ENCODE assay signal across 1 cellular context in the genomic region with DNA sequence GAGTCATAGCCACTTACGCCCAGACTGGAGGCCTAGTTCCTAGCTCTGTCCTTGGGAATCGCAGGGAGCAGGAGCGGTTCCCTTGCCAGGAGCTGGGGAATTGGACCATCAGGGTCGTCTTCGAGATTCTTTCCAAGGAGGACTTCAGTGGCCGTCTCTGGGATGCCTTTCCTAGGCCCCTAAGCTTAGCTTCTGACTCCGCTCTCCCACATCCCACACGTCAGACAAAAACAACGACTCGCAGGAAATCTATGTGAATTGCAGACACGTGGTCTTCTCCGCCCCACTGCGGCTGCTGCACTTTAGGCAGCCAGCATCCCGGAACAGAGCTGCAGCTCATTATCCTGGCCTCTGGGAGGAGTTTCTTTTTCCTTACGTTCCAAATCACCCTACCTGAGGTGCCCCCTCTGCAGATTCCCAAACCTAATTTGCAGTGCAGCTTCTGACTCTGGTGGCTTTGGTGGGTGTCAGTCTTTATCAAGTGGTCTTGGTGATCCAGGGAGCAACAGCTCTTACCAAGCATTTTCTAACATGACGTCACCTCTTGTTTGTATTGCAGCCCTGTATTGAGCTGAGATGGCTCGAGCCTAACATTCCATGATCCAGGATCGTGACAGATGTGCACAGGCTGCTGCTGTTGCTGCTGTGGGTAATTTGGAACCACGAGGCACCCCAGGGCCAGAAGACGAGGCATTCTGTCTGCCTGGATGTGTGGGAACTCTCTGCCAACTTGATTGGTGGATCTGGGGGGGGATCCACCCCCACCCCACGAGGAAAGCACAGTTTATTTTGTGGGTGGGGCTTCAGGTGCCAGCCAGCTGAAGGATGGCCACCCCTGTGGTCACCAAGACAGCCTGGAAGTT.
A peak's percentile ranks its signal among the peaks of the same experiment; 100 is the strongest.
TF ChIP-seq lines count a peak whose summit lies in the region.

No MANE protein-coding gene starts in this region.

TF ChIP-seq in HEK293, 187 proteins besides CTCF, POLR2A, EP300 and RAD21 (continued from another document and continues in another):
- TF ChIP-seq, protein P1, sequence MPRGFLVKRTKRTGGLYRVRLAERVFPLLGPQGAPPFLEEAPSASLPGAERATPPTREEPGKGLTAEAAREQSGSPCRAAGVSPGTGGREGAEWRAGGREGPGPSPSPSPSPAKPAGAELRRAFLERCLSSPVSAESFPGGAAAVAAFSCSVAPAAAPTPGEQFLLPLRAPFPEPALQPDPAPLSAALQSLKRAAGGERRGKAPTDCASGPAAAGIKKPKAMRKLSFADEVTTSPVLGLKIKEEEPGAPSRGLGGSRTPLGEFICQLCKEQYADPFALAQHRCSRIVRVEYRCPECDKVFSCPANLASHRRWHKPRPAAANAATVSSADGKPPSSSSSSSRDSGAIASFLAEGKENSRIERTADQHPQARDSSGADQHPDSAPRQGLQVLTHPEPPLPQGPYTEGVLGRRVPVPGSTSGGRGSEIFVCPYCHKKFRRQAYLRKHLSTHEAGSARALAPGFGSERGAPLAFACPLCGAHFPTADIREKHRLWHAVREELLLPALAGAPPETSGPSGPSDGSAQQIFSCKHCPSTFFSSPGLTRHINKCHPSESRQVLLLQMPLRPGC (tag by site-specific recombination; IDR thresholded peaks at IDR 0.05) = peak; percentile 68
- TF ChIP-seq ZNF555 (tag by site-specific recombination; conservative IDR thresholded peaks at IDR 0.05) (no peak), ZNF777 (tag by site-specific recombination; IDR thresholded peaks at IDR 0.05; ENCODE audit: borderline replicate concordance) (no peak), ZNF624 (tag by site-specific recombination; IDR thresholded peaks at IDR 0.05) (no peak), ZNF133 (tag by site-specific recombination; IDR thresholded peaks at IDR 0.05) (no peak), ZNF23 (tag by site-specific recombination; IDR thresholded peaks at IDR 0.05; ENCODE audit: borderline replicate concordance) (no peak), KLF10 (tag by site-specific recombination; IDR thresholded peaks at IDR 0.05) (peak; percentile 30; the same call in 1 of the 2 replicates), ZNF629 (tag by site-specific recombination; IDR thresholded peaks at IDR 0.05) (peak; percentile 92), ZSCAN23 (tag by site-specific recombination; IDR thresholded peaks at IDR 0.05) (no peak), ZNF155 (tag by site-specific recombination; IDR thresholded peaks at IDR 0.05) (no peak), ZNF324 (tag by site-specific recombination; IDR thresholded peaks at IDR 0.05) (0 out of 2 replicates have a peak, but pooled peaks have one; percentile 20), PRDM10 (tag by site-specific recombination; IDR thresholded peaks at IDR 0.05) (peak; percentile 59; the same call in 1 of the 2 replicates), KLF7 (tag by site-specific recombination; IDR thresholded peaks at IDR 0.05; ENCODE audit: borderline replicate concordance) (0 out of 2 replicates have a peak, but pooled peaks have one; percentile 12), SP3 (tag by site-specific recombination; IDR thresholded peaks at IDR 0.05) (no peak), ZNF146 (tag by site-specific recombination; IDR thresholded peaks at IDR 0.05) (no peak), ZBTB20 (tag by site-specific recombination; IDR thresholded peaks at IDR 0.05) (0 out of 2 replicates have a peak, but pooled peaks have one; percentile 32), ZNF24 (tag by site-specific recombination; IDR thresholded peaks at IDR 0.05) (peak; percentile 49), TRIM28 (IDR thresholded peaks at IDR 0.05; ENCODE audit: borderline replicate concordance, low read length) (peak; percentile 37; the same call in 1 of the 2 replicates), AEBP2 (tag by site-specific recombination; IDR thresholded peaks at IDR 0.05; ENCODE audit: borderline replicate concordance) (no peak), ZNF112 (tag by site-specific recombination; IDR thresholded peaks at IDR 0.05) (no peak), EGR2 (tag by site-specific recombination; IDR thresholded peaks at IDR 0.05; ENCODE audit: low read depth) (no peak), SP7 (tag by site-specific recombination; IDR thresholded peaks at IDR 0.05) (peak; percentile 55), ZNF398 (tag by site-specific recombination; IDR thresholded peaks at IDR 0.05) (peak; percentile 48; the same call in 1 of the 2 replicates), RBAK (tag by site-specific recombination; IDR thresholded peaks at IDR 0.05) (no peak), ATF2 (tag by site-specific recombination; IDR thresholded peaks at IDR 0.05; ENCODE audit: low read depth) (peak; percentile 98), ZSCAN16 (tag by site-specific recombination; IDR thresholded peaks at IDR 0.05) (no peak), KLF1 (tag by site-specific recombination; IDR thresholded peaks at IDR 0.05) (no peak), ZNF2 (tag by site-specific recombination; IDR thresholded peaks at IDR 0.05) (peak; percentile 87), GLI2 (tag by site-specific recombination; IDR thresholded peaks at IDR 0.05; ENCODE audit: borderline replicate concordance, low read depth) (no peak), TCF7L2 (IDR thresholded peaks at IDR 0.05; ENCODE audit: borderline replicate concordance, low read depth, low read length) (no peak), KLF8 (tag by site-specific recombination; IDR thresholded peaks at IDR 0.05) (no peak), KLF17 (tag by site-specific recombination; IDR thresholded peaks at IDR 0.05) (0 out of 2 replicates have a peak, but pooled peaks have one; percentile 58), ZNF660 (tag by site-specific recombination; IDR thresholded peaks at IDR 0.05) (peak; percentile 67; the same call in 1 of the 2 replicates), ZNF426 (tag by site-specific recombination; IDR thresholded peaks at IDR 0.05) (no peak), ZNF335 (tag by site-specific recombination; conservative IDR thresholded peaks at IDR 0.05) (peak; percentile 55), OSR2 (tag by site-specific recombination; IDR thresholded peaks at IDR 0.05) (no peak), ZNF561 (tag by site-specific recombination; IDR thresholded peaks at IDR 0.05; ENCODE audit: borderline replicate concordance) (no peak)
- TF ChIP-seq, protein P2, sequence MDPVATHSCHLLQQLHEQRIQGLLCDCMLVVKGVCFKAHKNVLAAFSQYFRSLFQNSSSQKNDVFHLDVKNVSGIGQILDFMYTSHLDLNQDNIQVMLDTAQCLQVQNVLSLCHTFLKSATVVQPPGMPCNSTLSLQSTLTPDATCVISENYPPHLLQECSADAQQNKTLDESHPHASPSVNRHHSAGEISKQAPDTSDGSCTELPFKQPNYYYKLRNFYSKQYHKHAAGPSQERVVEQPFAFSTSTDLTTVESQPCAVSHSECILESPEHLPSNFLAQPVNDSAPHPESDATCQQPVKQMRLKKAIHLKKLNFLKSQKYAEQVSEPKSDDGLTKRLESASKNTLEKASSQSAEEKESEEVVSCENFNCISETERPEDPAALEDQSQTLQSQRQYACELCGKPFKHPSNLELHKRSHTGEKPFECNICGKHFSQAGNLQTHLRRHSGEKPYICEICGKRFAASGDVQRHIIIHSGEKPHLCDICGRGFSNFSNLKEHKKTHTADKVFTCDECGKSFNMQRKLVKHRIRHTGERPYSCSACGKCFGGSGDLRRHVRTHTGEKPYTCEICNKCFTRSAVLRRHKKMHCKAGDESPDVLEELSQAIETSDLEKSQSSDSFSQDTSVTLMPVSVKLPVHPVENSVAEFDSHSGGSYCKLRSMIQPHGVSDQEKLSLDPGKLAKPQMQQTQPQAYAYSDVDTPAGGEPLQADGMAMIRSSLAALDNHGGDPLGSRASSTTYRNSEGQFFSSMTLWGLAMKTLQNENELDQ (tag by site-specific recombination; IDR thresholded peaks at IDR 0.05; ENCODE audit: low read depth) = no peak
- TF ChIP-seq, protein P3, sequence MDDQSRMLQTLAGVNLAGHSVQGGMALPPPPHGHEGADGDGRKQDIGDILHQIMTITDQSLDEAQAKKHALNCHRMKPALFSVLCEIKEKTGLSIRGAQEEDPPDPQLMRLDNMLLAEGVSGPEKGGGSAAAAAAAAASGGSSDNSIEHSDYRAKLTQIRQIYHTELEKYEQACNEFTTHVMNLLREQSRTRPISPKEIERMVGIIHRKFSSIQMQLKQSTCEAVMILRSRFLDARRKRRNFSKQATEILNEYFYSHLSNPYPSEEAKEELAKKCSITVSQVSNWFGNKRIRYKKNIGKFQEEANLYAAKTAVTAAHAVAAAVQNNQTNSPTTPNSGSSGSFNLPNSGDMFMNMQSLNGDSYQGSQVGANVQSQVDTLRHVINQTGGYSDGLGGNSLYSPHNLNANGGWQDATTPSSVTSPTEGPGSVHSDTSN (CRISPR knock-in tag; IDR thresholded peaks at IDR 0.05) = no peak
- TF ChIP-seq, protein P4, sequence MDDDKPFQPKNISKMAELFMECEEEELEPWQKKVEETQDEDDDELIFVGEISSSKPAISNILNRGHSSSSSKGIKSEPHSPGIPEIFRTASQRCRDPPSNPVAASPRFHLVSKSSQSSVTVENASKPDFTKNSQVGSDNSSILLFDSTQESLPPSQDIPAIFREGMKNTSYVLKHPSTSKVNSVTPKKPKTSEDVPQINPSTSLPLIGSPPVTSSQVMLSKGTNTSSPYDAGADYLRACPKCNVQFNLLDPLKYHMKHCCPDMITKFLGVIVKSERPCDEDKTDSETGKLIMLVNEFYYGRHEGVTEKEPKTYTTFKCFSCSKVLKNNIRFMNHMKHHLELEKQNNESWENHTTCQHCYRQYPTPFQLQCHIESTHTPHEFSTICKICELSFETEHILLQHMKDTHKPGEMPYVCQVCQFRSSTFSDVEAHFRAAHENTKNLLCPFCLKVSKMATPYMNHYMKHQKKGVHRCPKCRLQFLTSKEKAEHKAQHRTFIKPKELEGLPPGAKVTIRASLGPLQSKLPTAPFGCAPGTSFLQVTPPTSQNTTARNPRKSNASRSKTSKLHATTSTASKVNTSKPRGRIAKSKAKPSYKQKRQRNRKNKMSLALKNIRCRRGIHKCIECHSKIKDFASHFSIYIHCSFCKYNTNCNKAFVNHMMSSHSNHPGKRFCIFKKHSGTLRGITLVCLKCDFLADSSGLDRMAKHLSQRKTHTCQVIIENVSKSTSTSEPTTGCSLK (tag by site-specific recombination; IDR thresholded peaks at IDR 0.05) = no peak
